In the genomic region with DNA sequence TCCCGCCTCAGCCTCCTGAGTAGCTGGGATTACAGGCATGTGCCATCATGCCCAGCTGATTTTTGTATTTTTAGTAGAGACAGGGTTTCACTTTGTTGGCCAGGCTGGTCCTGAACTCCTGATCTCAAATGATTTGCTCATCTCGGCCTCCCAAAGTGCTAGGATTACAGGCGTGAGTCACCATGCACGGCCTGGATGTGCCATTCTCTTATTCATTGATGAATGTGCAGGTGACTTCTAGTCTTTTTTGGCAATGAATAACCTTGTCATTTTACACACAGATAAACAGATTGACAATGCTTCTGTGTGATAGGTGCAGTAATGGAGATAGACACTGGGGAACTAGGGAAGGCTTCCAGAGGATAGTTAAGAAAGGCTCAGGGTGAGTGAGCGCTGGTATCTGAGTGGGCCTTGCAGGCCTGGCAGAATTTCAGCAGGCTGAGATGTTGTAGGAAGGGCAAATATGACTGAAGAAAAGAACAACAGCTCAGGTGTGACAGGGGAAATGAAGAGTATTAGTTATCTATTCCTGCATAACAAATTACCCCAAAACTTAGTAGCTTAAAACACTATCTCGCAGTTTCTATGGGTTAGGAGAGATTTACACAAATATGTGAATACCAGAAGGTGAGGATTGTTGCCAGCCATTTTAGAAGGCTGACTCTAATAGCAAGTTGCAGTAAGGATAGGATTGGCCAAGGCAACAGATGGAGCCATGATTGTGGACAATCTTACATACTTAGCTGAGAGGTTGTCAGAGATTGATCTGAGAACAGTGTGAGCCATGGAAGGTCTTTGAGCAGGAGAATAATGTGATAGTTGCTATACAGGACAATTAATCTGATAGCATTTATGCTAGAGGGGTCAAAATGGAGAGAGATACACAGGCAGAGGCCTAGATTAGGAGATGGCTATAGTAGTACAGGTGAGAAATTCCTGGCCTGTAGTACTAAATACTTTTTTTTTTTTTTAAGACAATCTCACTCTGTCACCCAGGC, we compare ENCODE assay signal across 18 cellular contexts. TPM values are rescaled to one million over a fixed set of nuclear protein-coding genes. Genes with fewer than 3 reads are reported as not detected.
DNase-seq lines count a peak whose midpoint lies in the region; ATAC-seq and TF ChIP-seq lines count a peak whose summit lies in the region.
"Had no signal": no experiment of that assay in that cellular context is flagged by ENCODE, and none has a peak within 500 bp of the region (broad histone marks: within the 10 kb centered on the region; RNA-seq: fewer than 3 reads in every experiment).

No MANE protein-coding gene starts in this region.

- H3K27ac Mint-ChIP-seq in activated CD4-positive, alpha-beta T cell treated with anti-CD3 and anti-CD28 coated beads, Interleukin-2, amount 10 ng/mL, durations not matched to agents 24 days and 14 days = peak overlapping the region; percentile 57
- H3K27ac Mint-ChIP-seq in brain = peak overlapping the region in 3 of 5 experiments; percentile 1 to 35 (median 10)

- H3K4me1 ChIP-seq in HCT116 (ENCODE audit: control insufficient read depth in 1 of 2, insufficient read depth in 2 of 2, low read length in 2 of 2) (peaks cover 68 to 94% of the 10 kb centered on the region in 2 experiments), osteoblast (ENCODE audit: insufficient read depth, low read length) (peaks cover 58% of the 10 kb centered on the region), esophagus squamous epithelium (peaks cover 11 to 35% (median 22%) of the 10 kb centered on the region in 3 donors)

- WGBS in esophagus squamous epithelium, 2 donors = 66 to 77% methylated on average over 4 to 6 of the region's 6 CpGs

- H3K79me2 ChIP-seq in HCT116 (ENCODE audit: insufficient read depth, low read length) (peaks cover 63% of the 10 kb centered on the region), osteoblast (ENCODE audit: insufficient read depth, low read length) (peaks cover 67% of the 10 kb centered on the region)

- H3K4me3 Mint-ChIP-seq in activated CD4-positive, alpha-beta T cell treated with anti-CD3 and anti-CD28 coated beads, Interleukin-2, amount 10 ng/mL, durations not matched to agents 24 days and 14 days = no peak overlapping the region
- H3K4me3 Mint-ChIP-seq in brain = no peak overlapping the region

- H3K9me3 ChIP-seq in HCT116 (ENCODE audit: control insufficient read depth in 1 of 2, insufficient read depth in 1 of 2, low read depth in 1 of 2, low read length in 2 of 2) (no peaks in the 10 kb centered on the region), osteoblast (ENCODE audit: low read depth, low read length) (no peaks in the 10 kb centered on the region), esophagus squamous epithelium (no peaks in the 10 kb centered on the region)
- H3K9me3 ChIP-seq: A549, adrenal gland, ovary had no signal

- CTCF ChIA-PET in HCT116 (lab: Charles Lee) = no interaction called here

- H3K9me3 Mint-ChIP-seq in activated CD4-positive, alpha-beta T cell treated with anti-CD3 and anti-CD28 coated beads, Interleukin-2, amount 10 ng/mL, durations not matched to agents 24 days and 14 days = peaks cover 4% of the 10 kb centered on the region
- H3K9me3 Mint-ChIP-seq in brain = no peaks in the 10 kb centered on the region

- TF ChIP-seq CTCF in HCT116 (IDR thresholded peaks at IDR 0.05 in 2 of 3, conservative IDR thresholded peaks at IDR 0.05 in 1 of 3; ENCODE audit: borderline replicate concordance in 1 of 3, insufficient read depth in 1 of 3, low read depth in 2 of 3, low read length in 2 of 3) (no peak), brain (conservative IDR thresholded peaks at IDR 0.05) (no peak), osteoblast (IDR thresholded peaks at IDR 0.05; ENCODE audit: extremely low read depth, low read depth, low read length) (no peak), esophagus squamous epithelium (IDR thresholded peaks at IDR 0.05) (no peak)

- no peak for TF ChIP-seq RAD21 in HCT116 (IDR thresholded peaks at IDR 0.05; ENCODE audit: low read depth)

- H3K4me2 ChIP-seq in HCT116 (ENCODE audit: low read length) = peak overlapping the region; percentile 50
- H3K4me2 ChIP-seq in osteoblast (ENCODE audit: insufficient read depth, low read length) = no peak overlapping the region
- H3K4me2 ChIP-seq: A549 had no signal

- H3K9ac ChIP-seq in HCT116 (ENCODE audit: low read length) = peak overlapping the region; percentile 38; the same call in 1 of the 2 replicates

- H4K20me1 ChIP-seq in HCT116 (ENCODE audit: insufficient read depth) (no peaks in the 10 kb centered on the region), osteoblast (ENCODE audit: insufficient read depth, low read length) (no peaks in the 10 kb centered on the region)

- ATAC-seq in HCT116 = peak; percentile 21; the same call in 1 of the 2 replicates
- no peak for ATAC-seq in HG03045 (IDR thresholded peaks at IDR 0.05; ENCODE audit: unreplicated experiment)
- ATAC-seq: A549 had no signal

- intact Hi-C loops in activated CD4-positive, alpha-beta T cell treated with anti-CD3 and anti-CD28 coated beads, Interleukin-2, amount 10 ng/mL, durations not matched to agents 24 days and 14 days (cut with micrococcal nuclease) = loop anchor here (5.0 kb wide), 1 partner anchor 51 kb away; no protein-coding TSS in a partner anchor
- intact Hi-C loops in HCT116 (cut with micrococcal nuclease) (no loop called here), esophagus squamous epithelium (cut with DNase I) (no loop called here)

- H3K4me3 ChIP-seq in HCT116 (replicated peaks in 1 of 2; ENCODE audit: low read depth in 1 of 2, low read length in 2 of 2) = no peak overlapping the region
- H3K4me3 ChIP-seq in osteoblast (ENCODE audit: insufficient read depth, low read length) = no peak overlapping the region
- H3K4me3 ChIP-seq in esophagus squamous epithelium = no peak overlapping the region
- H3K4me3 ChIP-seq: A549, adrenal gland, ovary had no signal

- no peaks in the 10 kb centered on the region; a peak in 1 of 4 replicates for H3K36me3 ChIP-seq in HCT116 (ENCODE audit: control insufficient read depth in 1 of 2, insufficient read depth in 2 of 2, low read length in 2 of 2)
- H3K36me3 ChIP-seq in osteoblast (ENCODE audit: insufficient read depth, low read length) = peaks cover 11% of the 10 kb centered on the region
- no peaks in the 10 kb centered on the region for H3K36me3 ChIP-seq in esophagus squamous epithelium
- H3K36me3 ChIP-seq: adrenal gland, ovary had no signal

- peak overlapping the region; percentile 32 for H3K27ac ChIP-seq in HCT116 (ENCODE audit: low read depth, low read length)
- peak overlapping the region; percentile 29 for H3K27ac ChIP-seq in osteoblast (ENCODE audit: low read depth, low read length)
- no peak overlapping the region for H3K27ac ChIP-seq in esophagus squamous epithelium
- H3K27ac ChIP-seq: A549, adrenal gland, ovary had no signal

- TF ChIP-seq POLR2A in HCT116 (IDR thresholded peaks at IDR 0.05; ENCODE audit: borderline replicate concordance, extremely low read depth, insufficient read depth, insufficient read length) (no peak), esophagus squamous epithelium (IDR thresholded peaks at IDR 0.05) (no peak)

- H3K27me3 ChIP-seq in HCT116 (ENCODE audit: insufficient read depth, low read length) (no peaks in the 10 kb centered on the region), osteoblast (ENCODE audit: insufficient read depth, low read length) (no peaks in the 10 kb centered on the region), esophagus squamous epithelium (no peaks in the 10 kb centered on the region)
- H3K27me3 ChIP-seq: adrenal gland, ovary had no signal

- H3K9me2 ChIP-seq in HCT116 (ENCODE audit: insufficient read depth) = no peaks in the 10 kb centered on the region

- H3K4me1 Mint-ChIP-seq in activated CD4-positive, alpha-beta T cell treated with anti-CD3 and anti-CD28 coated beads, Interleukin-2, amount 10 ng/mL, durations not matched to agents 24 days and 14 days = peaks cover 58% of the 10 kb centered on the region
- peaks cover 42% of the 10 kb centered on the region for H3K4me1 Mint-ChIP-seq in brain

- BruUV-seq in HCT116 (replicated peaks; lab: Mats Ljungman, UMichigan) = no TSS peak

- H2AFZ ChIP-seq in HCT116 (ENCODE audit: low read depth, low read length, poor library complexity, severe bottlenecking) (no peak overlapping the region), osteoblast (ENCODE audit: low read length) (no peak overlapping the region)

- peaks cover 21% of the 10 kb centered on the region for H3K36me3 Mint-ChIP-seq in activated CD4-positive, alpha-beta T cell treated with anti-CD3 and anti-CD28 coated beads, Interleukin-2, amount 10 ng/mL, durations not matched to agents 24 days and 14 days (ENCODE audit: low read depth)
- H3K36me3 Mint-ChIP-seq in brain = no peaks in the 10 kb centered on the region

- DNase-seq in activated CD4-positive, alpha-beta T cell treated with anti-CD3 and anti-CD28 coated beads, Interleukin-2, amount 10 ng/mL, durations not matched to agents 24 days and 14 days = no peak
- no peak for DNase-seq in activated CD4-positive, alpha-beta T cell treated with anti-CD3 and anti-CD28 coated beads, Interleukin-2, amount 50 U/mL, for 4 hours
- DNase-seq in HCT116 (ENCODE audit: low read depth, low spot score) = peak; percentile 27
- no peak for DNase-seq in osteoblast (ENCODE audit: insufficient read length, low spot score, missing footprints)
- no peak for DNase-seq in iPS-NIHi11 (ENCODE audit: low spot score)
- no peak for DNase-seq in esophagus squamous epithelium (lab: John Stamatoyannopoulos, UW)
- DNase-seq: adrenal gland; glutamatergic neuron; kidney; midbrain; NCI-H1417; NK-92 treated with Interleukin-12 subunit alpha and Interleukin-12 subunit beta, amount 100 ng/mL, for 24 hours; SHP77; stimulated activated CD4-positive, alpha-beta T cell treated with anti-CD3 and anti-CD28 coated beads, Interleukin-12 subunit alpha, Interleukin-12 subunit beta, amount 100 ng/mL, for 4 hours had no signal

- RAD21 ChIA-PET in HCT116 (lab: Charles Lee; ENCODE audit: low non-redundant PET in 1 of 2, low total read pairs in 2 of 2, uncharacterized antibody in 2 of 2, unreplicated experiment in 2 of 2) = interaction anchor here in 1 of 2 experiments (0.6 kb wide), 1 partner anchor 15 kb away, joined by 6 read pairs; no protein-coding TSS in a partner anchor

- POLR2A ChIA-PET in HCT116 (lab: Charles Lee) = no interaction called here

- no peaks in the 10 kb centered on the region for H3K27me3 Mint-ChIP-seq in activated CD4-positive, alpha-beta T cell treated with anti-CD3 and anti-CD28 coated beads, Interleukin-2, amount 10 ng/mL, durations not matched to agents 24 days and 14 days
- H3K27me3 Mint-ChIP-seq in brain = peaks cover 1% of the 10 kb centered on the region

RNA-seq across cellular contexts. Expression of a gene that starts 23.5 kb away (rescaled TPM):
- 19.0 TPM in 2 replicates for total RNA-seq in activated CD4-positive, alpha-beta T cell treated with anti-CD3 and anti-CD28 coated beads, Interleukin-2, amount 10 ng/mL, durations not matched to agents 24 days and 14 days
- 38.4 TPM for total RNA-seq in HCT116 (2021; ENCODE audit: unreplicated experiment)
- polyA plus RNA-seq in HCT116 (2012) = 49.8 and 55.1 TPM in 2 replicates
- 17.9 TPM for polyA plus RNA-seq in brain (ENCODE audit: insufficient read depth, low read depth, low replicate concordance)
- 12.3 and 13.3 TPM in 2 replicates for total RNA-seq in osteoblast
- 10 to 100 TPM; 17.0 to 42.8 (median 28.2) TPM for total RNA-seq in esophagus squamous epithelium

Comparison
In these comparisons a context has a peak if more than half of its experiments do, and no peak if none do; other contexts are left out.
1. H3K27ac ChIP-seq: peak in HCT116 (single experiment) and osteoblast (single experiment); none in esophagus squamous epithelium (0 of 4).